29 cellular contexts compared by ENCODE assay signal in genomic region chr18:74531043-74531442, GRCh38. TPM values are rescaled to one million over a fixed set of nuclear protein-coding genes. Genes with fewer than 3 reads are reported as not detected.
A peak's percentile ranks its signal among the peaks of the same experiment; 100 is the strongest.
DNase-seq lines count a peak whose midpoint lies in the region; ATAC-seq, FAIRE-seq and TF ChIP-seq lines count a peak whose summit lies in the region.
"Had no signal": no experiment of that assay in that cellular context is flagged by ENCODE, and none has a peak within 500 bp of the region (broad histone marks: within the 10 kb centered on the region; RNA-seq: fewer than 3 reads in every experiment).

No MANE protein-coding gene starts in this region.

- no peak overlapping the region for H3K9ac ChIP-seq in HepG2 (ENCODE audit: insufficient read depth, low read depth, low read length)

- DNase-seq in A549 (ENCODE audit: low read depth in 1 of 2, low spot score in 1 of 2) = no peak
- peak; percentile 22 for DNase-seq in RPMI8226
- no peak for DNase-seq in HepG2 (ENCODE audit: low spot score)
- DNase-seq in spleen = peak; percentile 22
- DNase-seq in activated CD4-positive, alpha-beta T cell treated with anti-CD3 and anti-CD28 coated beads for 48 hours = no peak
- no peak for DNase-seq in NCI-H1417 (lab: John Stamatoyannopoulos, UW)
- no peak for DNase-seq in heart right ventricle
- DNase-seq: C1 segment of cervical spinal cord; CD8-positive, alpha-beta memory T cell; DMS 273 treated with DMSO at 0.1 percent for 48 hours; DMS79; EL; GDM1; KG1; MM.1S; NCI-H1694; NCI-H2029 treated with DMSO at 0.1 percent for 48 hours; NCI-H2227 treated with DMSO at 0.1 percent for 48 hours; NCI-H526 treated with DMSO at 0.1 percent for 48 hours; PC-9; Right ventricle myocardium superior had no signal

- no peak for FAIRE-seq in A549 (lab: Jason Lieb, UNC)
- FAIRE-seq in HepG2 (lab: Jason Lieb, UNC) = no peak
- FAIRE-seq: A204.1, GM12891, HTR-8/SVneo had no signal

- TF ChIP-seq EP300 in A549 (IDR thresholded peaks at IDR 0.05) = no peak
- TF ChIP-seq EP300 in HepG2 (IDR thresholded peaks at IDR 0.05; ENCODE audit: low read depth in 2 of 2, low read length in 2 of 2) = no peak
- no peak for TF ChIP-seq EP300 in HepG2 (CRISPR knock-in tag; IDR thresholded peaks at IDR 0.05; ENCODE audit: borderline replicate concordance)

- H3K79me2 ChIP-seq in HepG2 (ENCODE audit: insufficient read depth, low read length) = no peaks in the 10 kb centered on the region

- POLR2A ChIA-PET in A549 (lab: Yijun Ruan, JAX) = no interaction called here
- POLR2A ChIA-PET in HepG2 (lab: Yijun Ruan, JAX) = interaction anchor here (1.0 to 3.9 kb wide), 2 partner anchors 11 to 22 kb away, joined by 5 to 15 read pairs; no protein-coding TSS in a partner anchor

- intact Hi-C loops in HepG2 (cut with micrococcal nuclease; ENCODE audit: unreplicated experiment) = no loop called here
- intact Hi-C loops in spleen (cut with DNase I; ENCODE audit: low total_unique reads) = no loop called here
- intact Hi-C loops in heart right ventricle (cut with DNase I) = no loop called here

- no peak overlapping the region for H3K27ac ChIP-seq in A549
- H3K27ac ChIP-seq in HepG2 (ENCODE audit: extremely low read length, insufficient read depth, low read length) = no peak overlapping the region
- no peak overlapping the region for H3K27ac ChIP-seq in spleen
- no peak overlapping the region for H3K27ac ChIP-seq in heart right ventricle
- H3K27ac ChIP-seq: PC-9, SJSA1 had no signal

- no TSS peak for BruUV-seq in HepG2 (replicated peaks; lab: Mats Ljungman, UMichigan)

- no peak overlapping the region for H3K4me3 ChIP-seq in A549
- H3K4me3 ChIP-seq in HepG2 (replicated peaks in 1 of 3; ENCODE audit: insufficient read depth in 1 of 3, low read depth in 2 of 3, low read length in 3 of 3) = no peak overlapping the region
- no peak overlapping the region for H3K4me3 ChIP-seq in spleen
- H3K4me3 ChIP-seq in heart right ventricle = no peak overlapping the region
- H3K4me3 ChIP-seq: GM23338, HAP-1, PC-9, SJSA1 had no signal

- H3K36me3 ChIP-seq in HepG2 (replicated peaks in 1 of 2; ENCODE audit: control insufficient read depth in 1 of 2, insufficient read depth in 2 of 2, low read length in 2 of 2) (no peaks in the 10 kb centered on the region), spleen (no peaks in the 10 kb centered on the region), heart right ventricle (no peaks in the 10 kb centered on the region)
- H3K36me3 ChIP-seq: HAP-1, SJSA1 had no signal

- H3K4me2 ChIP-seq in A549 (no peak overlapping the region), HepG2 (ENCODE audit: low read depth, low read length) (no peak overlapping the region)
- H3K4me2 ChIP-seq: GM23338, PC-9 had no signal

- H3K4me1 ChIP-seq in A549 = no peaks in the 10 kb centered on the region
- no peaks in the 10 kb centered on the region for H3K4me1 ChIP-seq in HepG2 (ENCODE audit: insufficient read depth, low read length)
- no peaks in the 10 kb centered on the region for H3K4me1 ChIP-seq in spleen
- H3K4me1 ChIP-seq in heart right ventricle = no peaks in the 10 kb centered on the region
- H3K4me1 ChIP-seq: HAP-1, SJSA1 had no signal

- in situ Hi-C loops in HepG2 (cut with HindIII; ENCODE audit: extremely low pct_ligation_motif_present, low pct_unique_long_range_greater_than_20kb) = no loop called here

- CTCF ChIA-PET in A549 (lab: Yijun Ruan, JAX) = interaction anchor here (1.0 kb wide), 1 partner anchor 21 kb away, joined by 4 read pairs; no protein-coding TSS in a partner anchor
- CTCF ChIA-PET in HepG2 (lab: Yijun Ruan, JAX; ENCODE audit: low intra/inter-chr PET ratio, low total read pairs) = no interaction called here

- TF ChIP-seq POLR2A in A549 (IDR thresholded peaks at IDR 0.05; ENCODE audit: low read length) (no peak), HepG2 (IDR thresholded peaks at IDR 0.05; ENCODE audit: insufficient read depth in 1 of 2, low read depth in 2 of 2, low read length in 2 of 2) (no peak), spleen (IDR thresholded peaks at IDR 0.05) (no peak)

- no peak overlapping the region for H2AFZ ChIP-seq in HepG2 (ENCODE audit: low read length)
- H2AFZ ChIP-seq: GM23338, PC-9 had no signal

- H3K9me3 ChIP-seq in A549 (no peaks in the 10 kb centered on the region), HepG2 (ENCODE audit: low read length) (no peaks in the 10 kb centered on the region), spleen (no peaks in the 10 kb centered on the region), heart right ventricle (peaks cover 0 to 4% (median 0%) of the 10 kb centered on the region in 11 donors)
- H3K9me3 ChIP-seq: HAP-1, SJSA1 had no signal

- no peak for TF ChIP-seq RAD21 in A549 (conservative IDR thresholded peaks at IDR 0.05 in 1 of 2, IDR thresholded peaks at IDR 0.05 in 1 of 2)
- TF ChIP-seq RAD21 in HepG2 (CRISPR knock-in tag; IDR thresholded peaks at IDR 0.05) = no peak

- ATAC-seq in A549 (no peak), HepG2 (peak; percentile 37; the same call in 1 of the 3 replicates), heart right ventricle (no peak)
- ATAC-seq: GM23338 had no signal

- no peak for TF ChIP-seq CTCF in A549 (IDR thresholded peaks at IDR 0.05)
- TF ChIP-seq CTCF in HepG2 (CRISPR knock-in tag; IDR thresholded peaks at IDR 0.05) = no peak
- no peak for TF ChIP-seq CTCF in spleen (IDR thresholded peaks at IDR 0.05 in 8 of 11, conservative IDR thresholded peaks at IDR 0.05 in 3 of 11)
- no peak for TF ChIP-seq CTCF in heart right ventricle (IDR thresholded peaks at IDR 0.05)

- H3K27me3 ChIP-seq in HepG2 (ENCODE audit: control insufficient read depth in 1 of 2, insufficient read depth in 2 of 2, low read length in 2 of 2) = peaks cover 2 to 5% of the 10 kb centered on the region in 2 experiments; a peak in 2 of 5 replicates
- H3K27me3 ChIP-seq in spleen (replicated peaks in 1 of 7) = no peaks in the 10 kb centered on the region
- H3K27me3 ChIP-seq in heart right ventricle = no peaks in the 10 kb centered on the region
- H3K27me3 ChIP-seq: SJSA1 had no signal

- no peaks in the 10 kb centered on the region for H4K20me1 ChIP-seq in HepG2 (ENCODE audit: insufficient read depth, low read length)

- WGBS in A549 (ENCODE audit: missing lambda C conversion rate) = 72% methylated on average over 5 of the region's 7 CpGs
- WGBS in HepG2 (ENCODE audit: low lambda C conversion rate) = 38% methylated on average over 7 of the region's 7 CpGs
- 83 to 92% (median 90%) methylated on average over 7 of the region's 7 CpGs for WGBS in spleen, 5 donors
- WGBS in heart right ventricle, 2 donors = 88 to 90% methylated on average over 7 of the region's 7 CpGs

RNA-seq across cellular contexts. Expression of gene CNDP1, which starts 3.3 kb away (rescaled TPM):
- polyA plus RNA-seq in A549 (2011; rRNA removed) (0.16 TPM in 1 of 2 replicates, not detected in the other), A549 (2017; fragmentation: RNase III; extraction: RNeasy Plus Mini Kit Qiagen cat#74134 plus additional on column Dnase treatment) (not detected in 3 replicates), HepG2 (2011; rRNA removed) (0.01 and 0.13 TPM in 2 replicates), spleen (under 1 TPM; 0.03 to 0.17 (median 0.13) TPM), heart right ventricle (under 1 TPM in 1 of 2 donors, not detected in 1; 0.12 TPM)
- polyA plus RNA-seq in A549 (2012; cell fraction: cytosol; rRNA removed) = not detected in 2 replicates
- not detected in 2 replicates for polyA plus RNA-seq in A549 (2012; cell fraction: nucleus; rRNA removed)
- not detected in 2 replicates for polyA minus RNA-seq in A549 (2011; rRNA and poly(A)+ RNA removed)
- total RNA-seq in HepG2 (2016; rRNA removed; fragmentation: Illumina TruSeq; extraction: Trizol) (not detected in 2 replicates), spleen (under 1 TPM in 5 of 7 donors, not detected in 2; 0.13 to 0.59 (median 0.36) TPM), heart right ventricle (under 1 TPM in 1 of 10 donors, not detected in 9; 0.11 TPM)
- not detected in 2 replicates for total RNA-seq in HepG2 (2016; cell fraction: cytosol; rRNA removed; fragmentation: Illumina TruSeq; extraction: Trizol; ENCODE audit: low read depth)
- 0.06 TPM in 1 of 2 replicates, not detected in the other for total RNA-seq in HepG2 (2016; cell fraction: insoluble cytoplasmic fraction; rRNA removed; fragmentation: Illumina TruSeq; extraction: Trizol)
- not detected in 2 replicates for total RNA-seq in HepG2 (2016; cell fraction: membrane; rRNA removed; fragmentation: Illumina TruSeq; extraction: Trizol)
- total RNA-seq in HepG2 (2016; cell fraction: nucleus; rRNA removed; fragmentation: Illumina TruSeq; extraction: Trizol) = not detected in 2 replicates
- polyA plus RNA-seq in HepG2 (2011; cell fraction: cytosol; rRNA removed) = 0.03 TPM in 1 of 2 replicates, not detected in the other
- 0.08 and 0.45 TPM in 2 replicates for polyA plus RNA-seq in HepG2 (2011; cell fraction: nucleus; rRNA removed)
- 0.07 TPM in 1 of 2 replicates, not detected in the other for polyA plus RNA-seq in HepG2 (2012)
- polyA plus RNA-seq in HepG2 (2016; cell fraction: cytosol; fragmentation: Illumina TruSeq; extraction: Trizol; ENCODE audit: low read depth) = not detected in 2 replicates
- polyA plus RNA-seq in HepG2 (2016; cell fraction: insoluble cytoplasmic fraction; fragmentation: Illumina TruSeq; extraction: Trizol; ENCODE audit: low read depth) = not detected in 2 replicates
- polyA plus RNA-seq in HepG2 (2016; cell fraction: membrane; fragmentation: Illumina TruSeq; extraction: Trizol; ENCODE audit: low read depth) = not detected in 2 replicates
- 0.25 TPM in 1 of 2 replicates, not detected in the other for polyA plus RNA-seq in HepG2 (2016; cell fraction: nucleus; fragmentation: Illumina TruSeq; extraction: Trizol; ENCODE audit: insufficient read depth, low read depth)
- polyA minus RNA-seq in HepG2 (2011; rRNA and poly(A)+ RNA removed; ENCODE audit: low replicate concordance) = not detected in 2 replicates
- not detected in 2 replicates for polyA minus RNA-seq in HepG2 (2011; cell fraction: cytosol; rRNA and poly(A)+ RNA removed)
- polyA minus RNA-seq in HepG2 (2011; cell fraction: nucleus; rRNA and poly(A)+ RNA removed) = 0.13 and 0.37 TPM in 2 replicates
- total RNA-seq: NCI-H460, PC-9, Right ventricle myocardium superior, RPMI7951, SJSA1 had no signal
- polyA plus RNA-seq: CD8-positive, alpha-beta memory T cell had no signal

RNA-seq across cellular contexts. Expression of gene CNDP2, which starts 34.9 kb away (rescaled TPM):
- polyA plus RNA-seq in A549 (2011; rRNA removed) = 77.6 and 93.7 TPM in 2 replicates
- 78.7 and 81.3 TPM in 2 replicates for polyA plus RNA-seq in A549 (2012; cell fraction: cytosol; rRNA removed)
- 82.9 and 99.3 TPM in 2 replicates for polyA plus RNA-seq in A549 (2012; cell fraction: nucleus; rRNA removed)
- polyA plus RNA-seq in A549 (2017; fragmentation: RNase III; extraction: RNeasy Plus Mini Kit Qiagen cat#74134 plus additional on column Dnase treatment) = 104 to 107 TPM (median 106 TPM) in 3 replicates
- 101 and 102 TPM in 2 replicates for polyA minus RNA-seq in A549 (2011; rRNA and poly(A)+ RNA removed)
- 80.8 and 113 TPM in 2 replicates for total RNA-seq in HepG2 (2016; rRNA removed; fragmentation: Illumina TruSeq; extraction: Trizol)
- 12.2 and 13.4 TPM in 2 replicates for total RNA-seq in HepG2 (2016; cell fraction: cytosol; rRNA removed; fragmentation: Illumina TruSeq; extraction: Trizol; ENCODE audit: low read depth)
- 85.5 and 98.8 TPM in 2 replicates for total RNA-seq in HepG2 (2016; cell fraction: insoluble cytoplasmic fraction; rRNA removed; fragmentation: Illumina TruSeq; extraction: Trizol)
- 37.4 and 39.0 TPM in 2 replicates for total RNA-seq in HepG2 (2016; cell fraction: membrane; rRNA removed; fragmentation: Illumina TruSeq; extraction: Trizol)
- total RNA-seq in HepG2 (2016; cell fraction: nucleus; rRNA removed; fragmentation: Illumina TruSeq; extraction: Trizol) = 61.8 and 61.9 TPM in 2 replicates
- 64.7 and 76.8 TPM in 2 replicates for polyA plus RNA-seq in HepG2 (2011; rRNA removed)
- polyA plus RNA-seq in HepG2 (2011; cell fraction: cytosol; rRNA removed) = 52.3 and 57.1 TPM in 2 replicates
- polyA plus RNA-seq in HepG2 (2011; cell fraction: nucleus; rRNA removed) = 127 and 143 TPM in 2 replicates
- 75.2 and 103 TPM in 2 replicates for polyA plus RNA-seq in HepG2 (2012)
- polyA plus RNA-seq in HepG2 (2016; cell fraction: cytosol; fragmentation: Illumina TruSeq; extraction: Trizol; ENCODE audit: low read depth) = 13.8 and 14.5 TPM in 2 replicates
- polyA plus RNA-seq in HepG2 (2016; cell fraction: insoluble cytoplasmic fraction; fragmentation: Illumina TruSeq; extraction: Trizol; ENCODE audit: low read depth) = 114 and 122 TPM in 2 replicates
- 27.7 and 28.4 TPM in 2 replicates for polyA plus RNA-seq in HepG2 (2016; cell fraction: membrane; fragmentation: Illumina TruSeq; extraction: Trizol; ENCODE audit: low read depth)
- polyA plus RNA-seq in HepG2 (2016; cell fraction: nucleus; fragmentation: Illumina TruSeq; extraction: Trizol; ENCODE audit: insufficient read depth, low read depth) = 129 and 136 TPM in 2 replicates
- polyA minus RNA-seq in HepG2 (2011; rRNA and poly(A)+ RNA removed; ENCODE audit: low replicate concordance) = 70.0 and 79.1 TPM in 2 replicates
- polyA minus RNA-seq in HepG2 (2011; cell fraction: cytosol; rRNA and poly(A)+ RNA removed) = 45.9 and 46.8 TPM in 2 replicates
- 76.7 and 91.4 TPM in 2 replicates for polyA minus RNA-seq in HepG2 (2011; cell fraction: nucleus; rRNA and poly(A)+ RNA removed)
- total RNA-seq in spleen = 100 to 1,000 TPM; 219 to 310 (median 291) TPM
- polyA plus RNA-seq in spleen = 100 to 1,000 TPM; 102 to 168 (median 123) TPM
- total RNA-seq in heart right ventricle = 100 to 1,000 TPM in 1 of 10 donors, 10 to 100 TPM in 9; 50.2 to 117 (median 75.3) TPM
- polyA plus RNA-seq in heart right ventricle = 10 to 100 TPM; 48.9 to 62.3 TPM

Comparison
In these comparisons a context has a peak if more than half of its experiments do, and no peak if none do; other contexts are left out.
1. DNase-seq: peak in RPMI8226 (single experiment) and spleen (single experiment); none in A549 (0 of 2), HepG2 (single experiment), activated CD4-positive, alpha-beta T cell treated with anti-CD3 and anti-CD28 coated beads for 48 hours (single experiment), NCI-H1417 (0 of 3) and heart right ventricle (0 of 2).
2. Of the 38 proteins assayed by ChIP-seq in both HepG2 and A549: peak only in HepG2: none; only in A549: none; in both: MAFK; in neither: 37.